24 cellular contexts compared by ENCODE assay signal in genomic region chr7:97671571-97671970, GRCh38.
DNase-seq lines count a peak whose midpoint lies in the region; ATAC-seq, FAIRE-seq and TF ChIP-seq lines count a peak whose summit lies in the region.
"Had no signal": no experiment of that assay in that cellular context is flagged by ENCODE, and none has a peak within 500 bp of the region (broad histone marks: within the 10 kb centered on the region; RNA-seq: fewer than 3 reads in every experiment).

No MANE protein-coding gene starts in this region.

- TF ChIP-seq POLR2A in breast epithelium (IDR thresholded peaks at IDR 0.05) = no peak

- no peak overlapping the region for H3K27ac ChIP-seq in breast epithelium
- H3K27ac ChIP-seq in foreskin keratinocyte = no peak overlapping the region
- H3K27ac ChIP-seq: 22Rv1; A549; BLaER1 treated with 17β-estradiol and CSF1 and Interleukin-3, amounts not matched to agents 10 nM and 100 nM had no signal

- H3K9me3 Mint-ChIP-seq in MCF 10A (ENCODE audit: unreplicated experiment) (no peaks in the 10 kb centered on the region), mesothelial cell of epicardium (no peaks in the 10 kb centered on the region)
- H3K9me3 Mint-ChIP-seq: GM23338, H9 had no signal

- intact Hi-C loops in MCF 10A (cut with micrococcal nuclease) (no loop called here), breast epithelium (cut with DNase I; ENCODE audit: low total_unique reads) (no loop called here)

- H3K27me3 ChIP-seq in breast epithelium = peaks cover 0 to 3% of the 10 kb centered on the region in 2 donors
- H3K27me3 ChIP-seq in bronchial epithelial cell (ENCODE audit: control insufficient read depth, insufficient read depth, low read length) = no peaks in the 10 kb centered on the region
- no peaks in the 10 kb centered on the region for H3K27me3 ChIP-seq in foreskin keratinocyte
- H3K27me3 ChIP-seq: BE2C; BLaER1 treated with 17β-estradiol and CSF1 and Interleukin-3, amounts not matched to agents 10 nM and 100 nM had no signal

- no peaks in the 10 kb centered on the region for H3K36me3 Mint-ChIP-seq in MCF 10A (ENCODE audit: insufficient read depth, unreplicated experiment)
- no peaks in the 10 kb centered on the region for H3K36me3 Mint-ChIP-seq in mesothelial cell of epicardium
- H3K36me3 Mint-ChIP-seq: CD14-positive monocyte; CD4-positive, alpha-beta memory T cell had no signal

- DNase-seq in MCF 10A (ENCODE audit: unreplicated experiment) (peak; percentile 29), breast epithelium (ENCODE audit: low spot score in 2 of 2) (no peak), bronchial epithelial cell (ENCODE audit: low read depth) (peak; percentile 70), foreskin keratinocyte (peak; percentile 13 to 54), mesothelial cell of epicardium (ENCODE audit: low spot score in 2 of 2, unreplicated experiment in 2 of 2) (no peak), HCEC 1CT (no peak)
- DNase-seq: ACHN; AML-193; BE2C; Calu3; CD4-positive, alpha-beta memory T cell; COR-L47; DMS53; DMS79 treated with DMSO at 0.1 percent for 48 hours; GF-D8; H9; HFFc6 had no signal

- no peak overlapping the region for H3K4me3 ChIP-seq in breast epithelium
- H3K4me3 ChIP-seq in bronchial epithelial cell (ENCODE audit: low read depth, low read length) = no peak overlapping the region
- H3K4me3 ChIP-seq: A549; BLaER1 treated with 17β-estradiol and CSF1 and Interleukin-3, amounts not matched to agents 10 nM and 100 nM; GM23338 had no signal

- H3K4me1 ChIP-seq in breast epithelium (no peaks in the 10 kb centered on the region), foreskin keratinocyte (no peaks in the 10 kb centered on the region)
- H3K4me1 ChIP-seq: A549; BE2C; BLaER1 treated with 17β-estradiol and CSF1 and Interleukin-3, amounts not matched to agents 10 nM and 100 nM had no signal

- no peak for FAIRE-seq in bronchial epithelial cell (lab: Jason Lieb, UNC)
- FAIRE-seq: A549, GM12891, GM18507 had no signal

- H3K9me3 ChIP-seq in breast epithelium = no peaks in the 10 kb centered on the region
- H3K9me3 ChIP-seq: A549; BE2C; BLaER1 treated with 17β-estradiol and CSF1 and Interleukin-3, amounts not matched to agents 10 nM and 100 nM had no signal

- no peaks in the 10 kb centered on the region for H3K4me1 Mint-ChIP-seq in MCF 10A (ENCODE audit: insufficient read depth, unreplicated experiment)
- peaks cover 14% of the 10 kb centered on the region for H3K4me1 Mint-ChIP-seq in mesothelial cell of epicardium
- H3K4me1 Mint-ChIP-seq: CD14-positive monocyte; CD4-positive, alpha-beta memory T cell had no signal

- TF ChIP-seq CTCF in MCF 10A (IDR thresholded peaks at IDR 0.05; ENCODE audit: unreplicated experiment) (no peak), breast epithelium (IDR thresholded peaks at IDR 0.05) (no peak), bronchial epithelial cell (IDR thresholded peaks at IDR 0.05; ENCODE audit: insufficient read depth, low read length, severe bottlenecking) (no peak), foreskin keratinocyte (conservative IDR thresholded peaks at IDR 0.05) (no peak), mesothelial cell of epicardium (IDR thresholded peaks at IDR 0.05; ENCODE audit: unreplicated experiment) (no peak)

- ATAC-seq in foreskin keratinocyte = peak; percentile 76
- ATAC-seq: A549, GM23338 had no signal

- H3K27ac Mint-ChIP-seq in MCF 10A (ENCODE audit: low read depth, unreplicated experiment) (no peak overlapping the region), mesothelial cell of epicardium (no peak overlapping the region)
- H3K27ac Mint-ChIP-seq: CD14-positive monocyte; CD4-positive, alpha-beta memory T cell; GM23338; H9; HFFc6 had no signal

- POLR2A ChIA-PET in MCF 10A (lab: Yijun Ruan, JAX) = no interaction called here

- H3K36me3 ChIP-seq in breast epithelium (no peaks in the 10 kb centered on the region), bronchial epithelial cell (ENCODE audit: control insufficient read depth, insufficient read depth, low read length) (no peaks in the 10 kb centered on the region)
- H3K36me3 ChIP-seq: BE2C; BLaER1 treated with 17β-estradiol and CSF1 and Interleukin-3, amounts not matched to agents 10 nM and 100 nM had no signal

- peaks cover 38% of the 10 kb centered on the region for H3K27me3 Mint-ChIP-seq in MCF 10A (ENCODE audit: insufficient read depth, unreplicated experiment)
- peaks cover 18% of the 10 kb centered on the region for H3K27me3 Mint-ChIP-seq in mesothelial cell of epicardium (ENCODE audit: low read depth)

- H3K4me3 Mint-ChIP-seq in MCF 10A (ENCODE audit: unreplicated experiment) (no peak overlapping the region), mesothelial cell of epicardium (no peak overlapping the region)
- H3K4me3 Mint-ChIP-seq: CD14-positive monocyte; CD4-positive, alpha-beta memory T cell; GM23338; H9; HFFc6 had no signal

- no TSS peak for BruUV-seq in MCF 10A (replicated peaks; lab: Mats Ljungman, UMichigan)

- CTCF ChIA-PET in MCF 10A (lab: Yijun Ruan, JAX) = no interaction called here

Comparison
In these comparisons a context has a peak if more than half of its experiments do, and no peak if none do; other contexts are left out.
1. DNase-seq: peak in MCF 10A (single experiment), bronchial epithelial cell (single experiment) and foreskin keratinocyte (2 of 2); none in breast epithelium (0 of 2), mesothelial cell of epicardium (0 of 2) and HCEC 1CT (single experiment).